Comparison of ENCODE assay signal across 1 cellular context in the genomic region with DNA sequence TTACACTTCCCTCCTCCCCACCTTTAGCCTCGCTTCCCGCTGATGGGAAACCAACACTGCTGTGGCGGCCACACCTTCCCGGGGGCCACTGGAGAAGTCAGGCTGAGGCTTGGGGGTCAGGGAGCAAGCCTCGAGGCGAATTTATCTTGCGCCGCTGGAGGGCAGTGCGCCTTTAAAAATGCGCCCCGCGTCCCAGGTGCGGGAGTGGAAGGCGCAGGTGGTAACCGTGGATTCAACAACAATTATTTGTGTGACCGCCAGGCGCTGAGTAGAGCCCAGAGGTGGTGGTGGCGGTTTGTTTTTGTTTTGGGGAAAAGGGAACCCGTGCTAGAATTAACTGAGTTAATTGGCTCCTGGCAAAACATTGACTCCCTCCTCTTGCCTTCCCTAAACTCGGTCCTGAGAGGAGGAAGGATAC.
TF ChIP-seq lines count a peak whose summit lies in the region.

No MANE protein-coding gene starts in this region.

TF ChIP-seq in H1, 55 proteins besides CTCF, POLR2A, EP300 and RAD21 (continued from another document):
- TF ChIP-seq POLR2AphosphoS5 (IDR thresholded peaks at IDR 0.05; ENCODE audit: low read depth, low read length) (no peak), BACH1 (IDR thresholded peaks at IDR 0.05; ENCODE audit: low read length) (peak; percentile 90), MAX (IDR thresholded peaks at IDR 0.05) (peak; percentile 68; the same call in 1 of the 2 replicates), EZH2 (IDR thresholded peaks at IDR 0.05; ENCODE audit: low read depth, low read length, severe bottlenecking) (no peak), POU5F1 (IDR thresholded peaks at IDR 0.05; ENCODE audit: low read depth, low read length) (no peak), HDAC2 (IDR thresholded peaks at IDR 0.05; ENCODE audit: borderline replicate concordance in 1 of 2, low read depth in 2 of 2, low read length in 2 of 2) (peak in 1 of 2 experiments; percentile 91; a peak in 1 of 4 replicates), CREB1 (IDR thresholded peaks at IDR 0.05) (peak; percentile 63), SP4 (IDR thresholded peaks at IDR 0.05; ENCODE audit: low read length) (0 out of 2 replicates have a peak, but pooled peaks have one; percentile 13), SAP30 (IDR thresholded peaks at IDR 0.05; ENCODE audit: insufficient read depth, insufficient replicate concordance, low read length) (peak; percentile 25), TBP (IDR thresholded peaks at IDR 0.05; ENCODE audit: low read depth, low read length) (no peak), CHD2 (IDR thresholded peaks at IDR 0.05; ENCODE audit: low read length) (no peak), TAF7 (optimal IDR thresholded peaks at IDR 0.05; ENCODE audit: borderline replicate concordance, low read depth, low read length) (peak; percentile 33), SIN3A (conservative IDR thresholded peaks at IDR 0.05 in 1 of 2, IDR thresholded peaks at IDR 0.05 in 1 of 2; ENCODE audit: low read depth in 1 of 2, low read length in 2 of 2) (0 out of 4 replicates have a peak, but pooled peaks of 1 of the 2 experiments have one; percentile 36), TCF12 (IDR thresholded peaks at IDR 0.05; ENCODE audit: low read depth, low read length) (peak; percentile 93; the same call in 1 of the 2 replicates), SP1 (IDR thresholded peaks at IDR 0.05; ENCODE audit: low read depth, low read length) (0 out of 2 replicates have a peak, but pooled peaks have one; percentile 5), EGR1 (IDR thresholded peaks at IDR 0.05; ENCODE audit: borderline replicate concordance, low read depth, low read length) (peak; percentile 55; the same call in 1 of the 2 replicates)
- TF ChIP-seq, protein P1, sequence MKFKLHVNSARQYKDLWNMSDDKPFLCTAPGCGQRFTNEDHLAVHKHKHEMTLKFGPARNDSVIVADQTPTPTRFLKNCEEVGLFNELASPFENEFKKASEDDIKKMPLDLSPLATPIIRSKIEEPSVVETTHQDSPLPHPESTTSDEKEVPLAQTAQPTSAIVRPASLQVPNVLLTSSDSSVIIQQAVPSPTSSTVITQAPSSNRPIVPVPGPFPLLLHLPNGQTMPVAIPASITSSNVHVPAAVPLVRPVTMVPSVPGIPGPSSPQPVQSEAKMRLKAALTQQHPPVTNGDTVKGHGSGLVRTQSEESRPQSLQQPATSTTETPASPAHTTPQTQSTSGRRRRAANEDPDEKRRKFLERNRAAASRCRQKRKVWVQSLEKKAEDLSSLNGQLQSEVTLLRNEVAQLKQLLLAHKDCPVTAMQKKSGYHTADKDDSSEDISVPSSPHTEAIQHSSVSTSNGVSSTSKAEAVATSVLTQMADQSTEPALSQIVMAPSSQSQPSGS (IDR thresholded peaks at IDR 0.05; ENCODE audit: low read length) = 0 out of 2 replicates have a peak, but pooled peaks have one; percentile 7
TF ChIP-seq in H1: peak in this region for 12.
